ENCODE assay signal across 34 cellular contexts in genomic region chr18:28712172-28712571, GRCh38.
"Had no signal": no experiment of that assay in that cellular context is flagged by ENCODE, and none has a peak within 500 bp of the region (broad histone marks: within the 10 kb centered on the region; RNA-seq: fewer than 3 reads in every experiment).

No MANE protein-coding gene starts in this region.

- ATAC-seq: activated naive CD4-positive, alpha-beta T cell treated with anti-CD3 and anti-CD28 coated beads, Interleukin-2, amount 50 U/mL, for 72 hours; activated naive CD8-positive, alpha-beta T cell treated with anti-CD3 and anti-CD28 coated beads, Interleukin-2, amount 50 U/mL, for 24 hours; activated T-cell treated with anti-CD3 and anti-CD28 coated beads, Interleukin-2, amount 50 U/mL, for 4 hours; activated T-cell treated with anti-CD3 and anti-CD28 coated beads, Interleukin-2, amount 50 U/mL, for 72 hours; activated T-helper 17 cell treated with anti-CD3 and anti-CD28 coated beads, Interleukin-2, amount 50 U/mL, for 72 hours; body of pancreas had no signal

- H3K27me3 ChIP-seq: adrenal gland, ascending aorta, body of pancreas, brain microvascular endothelial cell, breast epithelium, cardiac muscle cell had no signal

- H3K4me1 ChIP-seq: adrenal gland, ascending aorta, body of pancreas, breast epithelium had no signal

- H3K36me3 ChIP-seq: adrenal gland, ascending aorta, brain microvascular endothelial cell, breast epithelium, cardiac muscle cell had no signal

- H3K4me3 ChIP-seq: adrenal gland, ascending aorta, body of pancreas, breast epithelium, cardiac muscle cell had no signal

- FAIRE-seq: astrocyte, bronchial epithelial cell had no signal

- H3K9me3 ChIP-seq: adrenal gland, ascending aorta, body of pancreas, breast epithelium had no signal

- H3K27ac ChIP-seq: adrenal gland, ascending aorta, body of pancreas, brain microvascular endothelial cell, breast epithelium, cardiac muscle cell had no signal

- DNase-seq: activated effector memory CD4-positive, alpha-beta T cell treated with anti-CD3 and anti-CD28 coated beads, Interleukin-2, amount 50 U/mL, for 16 hours; activated effector memory CD4-positive, alpha-beta T cell treated with Interleukin-2 at 50 U/mL for 16 hours; activated gamma-delta T cell; activated gamma-delta T cell treated with Interleukin-2 at 50 U/mL for 16 hours; activated naive CD4-positive, alpha-beta T cell; activated naive CD4-positive, alpha-beta T cell treated with anti-CD3 and anti-CD28 coated beads for 36 hours; activated naive CD4-positive, alpha-beta T cell treated with anti-CD3 and anti-CD28 coated beads, Interleukin-2, amount 10 ng/mL, durations not matched to agents 7 days and 5 days; activated naive CD4-positive, alpha-beta T cell treated with anti-CD3 and anti-CD28 coated beads, Interleukin-2, amount 50 U/mL, for 16 hours; activated naive CD4-positive, alpha-beta T cell treated with Interleukin-2 at 50 U/mL for 16 hours; activated naive CD8-positive, alpha-beta T cell treated with anti-CD3 and anti-CD28 coated beads for 36 hours; activated naive CD8-positive, alpha-beta T cell treated with anti-CD3 and anti-CD28 coated beads, Interleukin-2, amount 10 ng/mL, durations not matched to agents 7 days and 5 days; activated naive CD8-positive, alpha-beta T cell treated with anti-CD3 and anti-CD28 coated beads, Interleukin-2, amount 50 U/mL, for 24 hours; activated T-cell treated with anti-CD3 and anti-CD28 coated beads, Interleukin-2, amount 50 U/mL, for 1 hour; activated T-cell treated with anti-CD3 and anti-CD28 coated beads, Interleukin-2, amount 50 U/mL, for 24 hours; activated T-cell treated with anti-CD3 and anti-CD28 coated beads, Interleukin-2, amount 50 U/mL, for 4 hours; activated T-cell treated with anti-CD3 and anti-CD28 coated beads, Interleukin-2, amount 50 U/mL, for 48 hours; activated T-cell treated with anti-CD3 and anti-CD28 coated beads, Interleukin-2, amount 50 U/mL, for 72 hours; adrenal gland; amniotic stem cell; amygdala; anterior cingulate cortex; aorta; body of pancreas; brain microvascular endothelial cell; caudate nucleus; central memory CD4-positive, alpha-beta T cell; cerebellar nuclear complex had no signal
